11 cellular contexts compared by ENCODE assay signal in the genomic region with DNA sequence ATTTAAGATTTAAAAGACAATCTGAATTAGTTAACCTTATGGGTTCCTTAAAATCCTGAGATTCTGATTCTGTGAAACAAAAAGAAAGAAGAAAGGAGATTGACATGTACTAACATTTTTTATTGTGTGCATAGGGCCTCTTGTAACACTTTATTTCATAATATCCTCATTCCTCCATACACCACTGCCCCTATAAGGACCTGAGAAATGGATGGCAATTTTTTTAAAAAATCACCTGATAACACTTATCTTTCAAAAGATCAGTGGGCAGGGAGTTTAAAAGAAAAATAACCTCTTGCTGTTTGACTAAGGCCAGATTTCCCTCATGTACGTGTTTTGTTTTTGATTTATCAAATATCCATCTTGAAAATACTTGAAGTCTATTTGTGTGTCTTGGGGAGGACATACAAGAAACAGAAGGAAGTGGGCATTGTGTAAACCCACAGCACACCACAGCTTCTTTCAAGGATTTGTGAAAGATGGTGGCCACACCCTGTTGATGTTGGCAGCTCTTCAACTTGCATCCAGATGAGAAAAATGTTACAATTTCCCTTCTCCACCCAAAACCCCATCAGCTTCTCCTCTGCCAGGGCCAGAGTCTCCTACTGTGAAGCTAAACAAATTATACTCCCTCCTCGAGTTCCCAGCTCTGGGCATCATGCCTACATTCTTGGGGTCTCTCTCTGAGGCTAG. TPM values are rescaled to one million over a fixed set of nuclear protein-coding genes. Genes with fewer than 3 reads are reported as not detected.
DNase-seq lines count a peak whose midpoint lies in the region; ATAC-seq and TF ChIP-seq lines count a peak whose summit lies in the region.
"Had no signal": no experiment of that assay in that cellular context is flagged by ENCODE, and none has a peak within 500 bp of the region (broad histone marks: within the 10 kb centered on the region; RNA-seq: fewer than 3 reads in every experiment).

No MANE protein-coding gene starts in this region.

- peak overlapping the region; percentile 21 to 48 for H3K4me3 ChIP-seq in neutrophil (ENCODE audit: low read depth in 1 of 2, low read length in 1 of 2)

- H3K27me3 ChIP-seq in neutrophil = no peaks in the 10 kb centered on the region

- H3K36me3 Mint-ChIP-seq in chondrocyte (ENCODE audit: low read depth) = no peaks in the 10 kb centered on the region

- ATAC-seq in GM18520 (IDR thresholded peaks at IDR 0.05; ENCODE audit: unreplicated experiment) = no peak

- peak overlapping the region; percentile 9 for H3K27ac Mint-ChIP-seq in chondrocyte (ENCODE audit: unreplicated experiment)
- H3K27ac Mint-ChIP-seq: activated T-helper 1 cell treated with anti-CD3 and anti-CD28 coated beads, Interleukin-12 subunit alpha, Interleukin-12 subunit beta, Interleukin-2, Interleukin-4 antibody, amounts not matched to agents 30 ng/mL and 10 ng/mL and 1 ng/mL, durations not matched to agents 14 hours and 24 hours and 36 hours had no signal

- no peaks in the 10 kb centered on the region for H3K36me3 ChIP-seq in neutrophil

- H3K27me3 Mint-ChIP-seq in chondrocyte (ENCODE audit: low read depth) = peaks cover 25% of the 10 kb centered on the region

- no peaks in the 10 kb centered on the region for H3K9me3 ChIP-seq in neutrophil

- peak overlapping the region; percentile 91 for H3K27ac ChIP-seq in neutrophil

- H3K9me3 Mint-ChIP-seq in chondrocyte (ENCODE audit: low read depth) = no peaks in the 10 kb centered on the region

- H3K4me1 Mint-ChIP-seq in chondrocyte (ENCODE audit: low read depth) = peaks cover 33% of the 10 kb centered on the region

- H3K4me3 Mint-ChIP-seq in chondrocyte (ENCODE audit: unreplicated experiment) = no peak overlapping the region
- H3K4me3 Mint-ChIP-seq: activated T-helper 1 cell treated with anti-CD3 and anti-CD28 coated beads, Interleukin-12 subunit alpha, Interleukin-12 subunit beta, Interleukin-2, Interleukin-4 antibody, amounts not matched to agents 30 ng/mL and 10 ng/mL and 1 ng/mL, durations not matched to agents 14 hours and 24 hours and 36 hours had no signal

- DNase-seq in Daoy (ENCODE audit: low read depth) = peak; percentile 28
- DNase-seq in NCI-H226 = peak; percentile 57
- DNase-seq in chondrocyte (ENCODE audit: low spot score) = no peak
- DNase-seq in effector CD4-positive, alpha-beta T cell = no peak
- no peak for DNase-seq in NK-92 (lab: John Stamatoyannopoulos, UW; ENCODE audit: unreplicated experiment)
- no peak for DNase-seq in NCI-H82 (lab: John Stamatoyannopoulos, UW)
- DNase-seq: NCI-H2081 treated with DMSO at 0.1 percent for 48 hours; stimulated activated CD4-positive, alpha-beta T cell treated with anti-CD3 and anti-CD28 coated beads, Interleukin-15, amount 100 ng/mL, for 24 hours had no signal

- H3K4me1 ChIP-seq in neutrophil (ENCODE audit: control insufficient read depth in 1 of 2, insufficient read depth in 1 of 2, low read depth in 1 of 2, low read length in 1 of 2) = peaks cover 49 to 75% of the 10 kb centered on the region in 2 experiments

- TF ChIP-seq CTCF in chondrocyte (IDR thresholded peaks at IDR 0.05) (no peak), neutrophil (IDR thresholded peaks at IDR 0.05) (peak; percentile 23)

RNA-seq across cellular contexts. Expression of a gene that starts 35.0 kb away (rescaled TPM):
- total RNA-seq in Daoy (2014; rRNA removed; shearing (Covaris generic)) = not detected in 2 replicates
- total RNA-seq in chondrocyte = not detected in 3 replicates
- total RNA-seq: activated T-helper 1 cell treated with anti-CD3 and anti-CD28 coated beads, Interleukin-12 subunit alpha, Interleukin-12 subunit beta, Interleukin-2, Interleukin-4 antibody, amounts not matched to agents 30 ng/mL and 10 ng/mL and 1 ng/mL, durations not matched to agents 14 hours and 24 hours and 36 hours had no signal

Comparison
In these comparisons a context has a peak if more than half of its experiments do, and no peak if none do; other contexts are left out.
1. DNase-seq: peak in Daoy (single experiment) and NCI-H226 (single experiment); none in chondrocyte (single experiment), effector CD4-positive, alpha-beta T cell (single experiment), NK-92 (single experiment) and NCI-H82 (single experiment).